23 cellular contexts compared by ENCODE assay signal in the genomic region with DNA sequence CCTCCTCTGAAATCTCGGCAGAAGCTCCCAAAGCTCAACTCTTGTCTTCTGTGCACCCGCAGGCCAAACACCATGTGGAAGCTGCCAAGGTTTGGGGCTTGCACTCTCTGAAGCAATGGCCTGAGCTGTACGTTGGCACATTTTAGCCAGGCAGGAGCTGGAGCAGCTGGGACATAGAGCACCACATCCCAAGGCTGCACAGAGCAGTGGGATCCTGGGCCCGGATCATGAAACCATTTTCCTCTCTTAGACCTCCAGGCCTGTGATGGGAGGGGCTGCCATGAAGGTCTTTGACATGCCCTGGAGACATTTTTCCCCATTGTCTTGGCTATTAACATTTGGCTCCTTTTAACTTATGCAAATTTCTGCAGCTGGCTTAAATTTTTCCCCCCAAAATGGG.
"Had no signal": no experiment of that assay in that cellular context is flagged by ENCODE, and none has a peak within 500 bp of the region (broad histone marks: within the 10 kb centered on the region; RNA-seq: fewer than 3 reads in every experiment).

No MANE protein-coding gene starts in this region.

- H3K27ac ChIP-seq: colonic mucosa, epithelial cell of prostate, esophagus squamous epithelium, gastrocnemius medialis, heart right ventricle, left lung, lower lobe of right lung had no signal

- H3K9me3 ChIP-seq: colonic mucosa, esophagus squamous epithelium, gastrocnemius medialis, lower lobe of right lung had no signal

- H3K36me3 ChIP-seq: colonic mucosa, esophagus squamous epithelium, gastrocnemius medialis, heart right ventricle, left lung, lower lobe of right lung had no signal

- ATAC-seq: effector memory CD8-positive, alpha-beta T cell; esophagus mucosa; gastrocnemius medialis; heart right ventricle; left cardiac atrium; left lung; left ventricle myocardium superior; lower lobe of right lung; naive thymus-derived CD4-positive, alpha-beta T cell had no signal

- DNase-seq: colonic mucosa; cortex of kidney; effector CD8-positive, alpha-beta T cell; effector memory CD8-positive, alpha-beta T cell; endodermal cell; erythroblast; esophagus squamous epithelium; foreskin fibroblast; foreskin melanocyte; gastrocnemius medialis; glutamatergic neuron; head of caudate nucleus; heart right ventricle; hippocampal formation; left cardiac atrium; left lung; left ventricle myocardium superior; lower lobe of right lung; mesendoderm; midbrain; naive thymus-derived CD4-positive, alpha-beta T cell had no signal

- H3K4me1 ChIP-seq: colonic mucosa, esophagus squamous epithelium, gastrocnemius medialis, heart right ventricle, left lung, lower lobe of right lung had no signal

- H3K4me3 ChIP-seq: colonic mucosa, esophagus squamous epithelium, gastrocnemius medialis, heart right ventricle, left lung, lower lobe of right lung had no signal

- H3K27me3 ChIP-seq: colonic mucosa, esophagus squamous epithelium, gastrocnemius medialis, heart right ventricle, left lung had no signal
